In the genomic region with DNA sequence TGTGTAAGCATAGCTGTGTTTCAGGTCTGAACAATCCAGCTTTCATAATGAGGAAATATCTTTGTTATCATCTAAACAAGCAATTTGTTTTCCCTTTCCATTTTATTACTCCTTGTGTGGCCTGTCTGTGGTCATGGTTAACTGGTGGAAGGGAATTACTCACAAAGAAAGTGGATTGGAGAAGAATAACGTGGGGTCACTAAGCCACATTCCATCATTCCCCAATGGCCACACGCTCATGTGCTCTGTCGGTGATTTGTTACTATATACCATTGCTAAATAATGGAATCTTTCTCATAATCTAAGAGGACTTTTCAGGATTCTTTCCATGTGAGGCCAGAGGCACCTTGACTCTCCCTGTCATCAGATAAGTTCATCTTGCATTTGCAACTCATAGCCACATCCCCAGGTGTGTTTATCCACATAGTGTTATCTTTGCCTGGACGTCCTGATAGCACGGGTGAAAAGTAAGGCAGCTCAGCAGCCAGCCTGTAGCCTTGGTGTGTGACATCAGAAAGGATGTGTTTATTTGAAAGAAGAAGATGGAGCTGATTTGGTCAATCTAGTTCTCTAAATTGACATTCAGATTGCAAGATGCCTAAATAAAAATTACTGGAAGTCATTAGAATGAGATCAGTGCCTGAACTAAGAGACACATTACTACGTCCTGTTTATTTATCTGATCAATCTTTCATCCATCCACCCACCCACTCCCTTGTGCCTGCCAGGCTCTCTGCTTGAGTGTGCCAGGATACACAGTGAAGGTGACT, we compare ENCODE assay signal across 10 cellular contexts.
DNase-seq lines count a peak whose midpoint lies in the region; ATAC-seq, FAIRE-seq and TF ChIP-seq lines count a peak whose summit lies in the region.
"Had no signal": no experiment of that assay in that cellular context is flagged by ENCODE, and none has a peak within 500 bp of the region (broad histone marks: within the 10 kb centered on the region; RNA-seq: fewer than 3 reads in every experiment).

No MANE protein-coding gene starts in this region.

- 10% methylated on average over 6 of the region's 6 CpGs for WGBS in K562 (ENCODE audit: insufficient coverage, low coverage, missing lambda C conversion rate)

- H3K9ac ChIP-seq in DND-41 (ENCODE audit: low read depth, low read length) (peak overlapping the region; percentile 57; the same call in 1 of the 2 replicates), MM.1S (ENCODE audit: low read length) (no peak overlapping the region), K562 (ENCODE audit: insufficient read depth in 1 of 2, low read depth in 2 of 2, low read length in 2 of 2) (no peak overlapping the region)

- ATAC-seq in DND-41 (ENCODE audit: insufficient read depth, low read depth) (no peak), K562 (no peak), naive B cell (ENCODE audit: low read depth in 2 of 2) (no peak), GM18873 (IDR thresholded peaks at IDR 0.05; ENCODE audit: low FRiP score, unreplicated experiment) (no peak)

- DNase-seq in DND-41 (no peak), MM.1S (no peak), K562 (ENCODE audit: extremely low read depth in 1 of 4, low spot score in 3 of 4) (peak in 3 of 4 experiments; percentile 31 to 60 (median 33)), naive B cell (no peak), islet precursor cell (no peak), T-helper 9 cell (no peak), midbrain (lab: John Stamatoyannopoulos, UW) (no peak)
- DNase-seq: stimulated activated CD4-positive, alpha-beta T cell treated with anti-CD3 and anti-CD28 coated beads, Interleukin-2, amount 100 ng/mL, for 48 hours; tibial artery had no signal

- no peak for TF ChIP-seq CTCF in DND-41 (IDR thresholded peaks at IDR 0.05; ENCODE audit: borderline replicate concordance, extremely low read depth, low read length, poor library complexity, severe bottlenecking)
- no peak for TF ChIP-seq CTCF in MM.1S (IDR thresholded peaks at IDR 0.05; ENCODE audit: low read length)
- TF ChIP-seq CTCF in K562 (IDR thresholded peaks at IDR 0.05 in 2 of 3, conservative IDR thresholded peaks at IDR 0.05 in 1 of 3; ENCODE audit: insufficient read depth in 2 of 3, low read depth in 1 of 3, low read length in 3 of 3): no peak

- peaks cover 17% of the 10 kb centered on the region for H3F3A ChIP-seq in MM.1S (ENCODE audit: insufficient read depth, low read length)

- no peaks in the 10 kb centered on the region for H3K9me2 ChIP-seq in MM.1S (replicated peaks; ENCODE audit: insufficient read depth, low read length)

- no peak for TF ChIP-seq POLR2A in K562 (conservative IDR thresholded peaks at IDR 0.05)

- H2AFZ ChIP-seq in DND-41 (ENCODE audit: low read depth, low read length) (no peak overlapping the region), MM.1S (ENCODE audit: low read length) (no peak overlapping the region), K562 (ENCODE audit: low read depth, low read length) (no peak overlapping the region)

- H3K9me3 Mint-ChIP-seq in naive B cell: peaks cover 0 to 4% (median 0%) of the 10 kb centered on the region in 7 donors

- TF ChIP-seq RAD21 in K562 (CRISPR knock-in tag; conservative IDR thresholded peaks at IDR 0.05 in 1 of 2, IDR thresholded peaks at IDR 0.05 in 1 of 2): no peak

- H3K4me1 Mint-ChIP-seq in naive B cell: peaks cover 83 to 100% (median 96%) of the 10 kb centered on the region in 3 donors

- H3K4me1 ChIP-seq in DND-41 (ENCODE audit: insufficient read depth, low read length) (peaks cover 65% of the 10 kb centered on the region), MM.1S (ENCODE audit: low read length) (peaks cover 56% of the 10 kb centered on the region), K562 (replicated peaks in 1 of 2; ENCODE audit: control insufficient read depth in 2 of 2, insufficient read depth in 2 of 2, low read length in 2 of 2) (peaks cover 11 to 42% of the 10 kb centered on the region in 2 experiments)

- no peaks in the 10 kb centered on the region for H3K27me3 Mint-ChIP-seq in naive B cell

- H4K20me1 ChIP-seq in DND-41 (ENCODE audit: insufficient read depth, low read length): no peaks in the 10 kb centered on the region
- H4K20me1 ChIP-seq in MM.1S (ENCODE audit: insufficient read depth, low read length): no peaks in the 10 kb centered on the region
- H4K20me1 ChIP-seq in K562 (replicated peaks; ENCODE audit: control insufficient read depth, insufficient read depth, low read length): no peaks in the 10 kb centered on the region

- peak overlapping the region in 6 of 8 donors; percentile 14 to 90 (median 82) for H3K4me3 Mint-ChIP-seq in naive B cell

- peak; percentile 73 for FAIRE-seq in K562 (lab: Jason Lieb, UNC)

- no peaks in the 10 kb centered on the region for H3K9me1 ChIP-seq in K562 (ENCODE audit: control insufficient read depth, insufficient read depth, low read length)

- intact Hi-C loops in K562 (cut with micrococcal nuclease): no loop called here

- H3K36me3 Mint-ChIP-seq in naive B cell: no peaks in the 10 kb centered on the region

- peak overlapping the region; percentile 61; the same call in 1 of the 2 replicates for H3K4me2 ChIP-seq in DND-41 (ENCODE audit: insufficient read depth, low read length)
- peak overlapping the region; percentile 61; the same call in 1 of the 2 replicates for H3K4me2 ChIP-seq in MM.1S (ENCODE audit: low read depth, low read length)
- peak overlapping the region; percentile 11; the same call in 1 of the 2 replicates for H3K4me2 ChIP-seq in K562 (ENCODE audit: insufficient read depth, low read length)

- H3K36me3 ChIP-seq in DND-41 (ENCODE audit: insufficient read depth, low read length) (no peaks in the 10 kb centered on the region), MM.1S (replicated peaks; ENCODE audit: insufficient read depth, low read length) (no peaks in the 10 kb centered on the region), K562 (ENCODE audit: control insufficient read depth, insufficient read depth, low read length) (no peaks in the 10 kb centered on the region)
- H3K36me3 ChIP-seq: tibial artery had no signal

- TF ChIP-seq EP300 in K562 (IDR thresholded peaks at IDR 0.05; ENCODE audit: low read length): peak; percentile 59

- H3K4me3 ChIP-seq in DND-41 (ENCODE audit: low read depth in 1 of 2, low read length in 2 of 2): no peak overlapping the region
- H3K4me3 ChIP-seq in MM.1S (ENCODE audit: low read length): no peak overlapping the region
- H3K4me3 ChIP-seq in K562: no peak overlapping the region
- H3K4me3 ChIP-seq: tibial artery had no signal

- H3K27ac Mint-ChIP-seq in naive B cell: peak overlapping the region; percentile 80 to 97 (median 93)

- H3K27ac ChIP-seq in DND-41 (ENCODE audit: low read length) (peak overlapping the region; percentile 92), MM.1S (ENCODE audit: low read length) (peak overlapping the region; percentile 64; the same call in 1 of the 2 replicates), K562 (ENCODE audit: extremely low read depth, low read depth, low read length) (no peak overlapping the region)
- H3K27ac ChIP-seq: tibial artery had no signal

- in situ Hi-C loops in K562 (cut with MboI): no loop called here

- CTCF ChIA-PET in K562 (lab: Yijun Ruan, JAX; ENCODE audit: low intra/inter-chr PET ratio): interaction anchor here (0.9 kb wide), 1 partner anchor 124 kb away, joined by 3 read pairs; no protein-coding TSS in a partner anchor

- H3K27me3 ChIP-seq in DND-41 (ENCODE audit: insufficient read depth, low read length, poor library complexity) (no peaks in the 10 kb centered on the region), MM.1S (replicated peaks; ENCODE audit: insufficient read depth, low read length) (no peaks in the 10 kb centered on the region), K562 (ENCODE audit: control insufficient read depth in 2 of 2, insufficient read depth in 2 of 2, low read length in 2 of 2) (no peaks in the 10 kb centered on the region)
- H3K27me3 ChIP-seq: tibial artery had no signal

- H3K79me2 ChIP-seq in DND-41 (ENCODE audit: insufficient read depth, low read length) (no peaks in the 10 kb centered on the region), MM.1S (ENCODE audit: low read length) (peaks cover 98% of the 10 kb centered on the region), K562 (ENCODE audit: control insufficient read depth, insufficient read depth, low read length) (no peaks in the 10 kb centered on the region)

- H3K9me3 ChIP-seq in DND-41 (ENCODE audit: insufficient read depth, low read length, severe bottlenecking) (no peaks in the 10 kb centered on the region), MM.1S (replicated peaks; ENCODE audit: insufficient read depth, low read length) (no peaks in the 10 kb centered on the region), K562 (replicated peaks; ENCODE audit: control insufficient read depth, insufficient read depth, low read depth, low read length) (no peaks in the 10 kb centered on the region)
- H3K9me3 ChIP-seq: tibial artery had no signal

- POLR2A ChIA-PET in K562 (lab: Yijun Ruan, JAX): interaction anchor here (1.4 kb wide), 1 partner anchor 10 kb away, joined by 5 read pairs; no protein-coding TSS in a partner anchor

- no TSS peak for BruUV-seq in K562 (replicated peaks; lab: Mats Ljungman, UMichigan)

TF ChIP-seq in K562, 482 proteins besides CTCF, POLR2A, EP300 and RAD21 (continues in another document):
- TF ChIP-seq, protein P1, sequence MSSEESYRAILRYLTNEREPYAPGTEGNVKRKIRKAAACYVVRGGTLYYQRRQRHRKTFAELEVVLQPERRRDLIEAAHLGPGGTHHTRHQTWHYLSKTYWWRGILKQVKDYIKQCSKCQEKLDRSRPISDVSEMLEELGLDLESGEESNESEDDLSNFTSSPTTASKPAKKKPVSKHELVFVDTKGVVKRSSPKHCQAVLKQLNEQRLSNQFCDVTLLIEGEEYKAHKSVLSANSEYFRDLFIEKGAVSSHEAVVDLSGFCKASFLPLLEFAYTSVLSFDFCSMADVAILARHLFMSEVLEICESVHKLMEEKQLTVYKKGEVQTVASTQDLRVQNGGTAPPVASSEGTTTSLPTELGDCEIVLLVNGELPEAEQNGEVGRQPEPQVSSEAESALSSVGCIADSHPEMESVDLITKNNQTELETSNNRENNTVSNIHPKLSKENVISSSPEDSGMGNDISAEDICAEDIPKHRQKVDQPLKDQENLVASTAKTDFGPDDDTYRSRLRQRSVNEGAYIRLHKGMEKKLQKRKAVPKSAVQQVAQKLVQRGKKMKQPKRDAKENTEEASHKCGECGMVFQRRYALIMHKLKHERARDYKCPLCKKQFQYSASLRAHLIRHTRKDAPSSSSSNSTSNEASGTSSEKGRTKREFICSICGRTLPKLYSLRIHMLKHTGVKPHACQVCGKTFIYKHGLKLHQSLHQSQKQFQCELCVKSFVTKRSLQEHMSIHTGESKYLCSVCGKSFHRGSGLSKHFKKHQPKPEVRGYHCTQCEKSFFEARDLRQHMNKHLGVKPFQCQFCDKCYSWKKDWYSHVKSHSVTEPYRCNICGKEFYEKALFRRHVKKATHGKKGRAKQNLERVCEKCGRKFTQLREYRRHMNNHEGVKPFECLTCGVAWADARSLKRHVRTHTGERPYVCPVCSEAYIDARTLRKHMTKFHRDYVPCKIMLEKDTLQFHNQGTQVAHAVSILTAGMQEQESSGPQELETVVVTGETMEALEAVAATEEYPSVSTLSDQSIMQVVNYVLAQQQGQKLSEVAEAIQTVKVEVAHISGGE (CRISPR knock-in tag; IDR thresholded peaks at IDR 0.05): no peak
- TF ChIP-seq KLF6 (CRISPR knock-in tag; IDR thresholded peaks at IDR 0.05; ENCODE audit: borderline replicate concordance) (no peak), TEAD1 (CRISPR knock-in tag; IDR thresholded peaks at IDR 0.05) (0 out of 4 replicates have a peak, but pooled peaks of 1 of the 2 experiments have one; percentile 32), ZNF766 (CRISPR knock-in tag; conservative IDR thresholded peaks at IDR 0.05) (no peak)

Comparison
In these comparisons a context has a peak if more than half of its experiments do, and no peak if none do; other contexts are left out.
1. DNase-seq: peak in K562 (3 of 4); none in DND-41 (single experiment), MM.1S (single experiment), naive B cell (single experiment), islet precursor cell (single experiment), T-helper 9 cell (single experiment) and midbrain (single experiment).
2. H3K4me2 ChIP-seq: peak in every context shown above with its lines; median percentile 61 in DND-41; 61 in MM.1S; 11 in K562.